ENCODE assay signal across 11 cellular contexts in the genomic region with DNA sequence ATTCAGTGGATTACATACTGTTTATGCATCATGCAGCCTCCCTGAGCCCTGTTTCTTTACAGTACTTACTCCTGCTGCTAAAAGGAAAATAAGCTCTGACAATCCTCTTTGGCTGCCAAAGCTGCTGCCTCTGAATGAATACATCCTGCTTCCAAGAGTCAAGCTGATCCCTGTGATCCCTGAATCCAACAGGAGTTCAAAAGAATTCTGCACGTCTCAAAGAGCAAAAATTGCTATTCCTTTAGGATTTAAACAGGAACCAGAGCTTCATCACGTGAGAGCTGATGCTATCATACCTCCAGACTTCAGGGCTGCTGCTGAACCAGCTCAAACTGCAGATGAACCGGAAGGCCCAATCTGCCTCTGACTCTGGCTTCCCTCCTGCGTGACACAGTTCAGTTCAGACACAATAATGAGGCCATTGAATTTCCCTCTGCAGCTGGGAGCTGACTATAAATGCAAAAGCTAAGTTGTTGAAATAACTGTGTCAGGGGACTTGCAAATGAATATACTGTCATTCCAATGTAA.
DNase-seq lines count a peak whose midpoint lies in the region; ATAC-seq and TF ChIP-seq lines count a peak whose summit lies in the region.
"Had no signal": no experiment of that assay in that cellular context is flagged by ENCODE, and none has a peak within 500 bp of the region (broad histone marks: within the 10 kb centered on the region; RNA-seq: fewer than 3 reads in every experiment).

No MANE protein-coding gene starts in this region.

- no peaks in the 10 kb centered on the region for H3K9me3 ChIP-seq in left lung
- H3K9me3 ChIP-seq: neutrophil had no signal

- no peaks in the 10 kb centered on the region for H3K36me3 ChIP-seq in left lung
- H3K36me3 ChIP-seq: neutrophil had no signal

- intact Hi-C loops in left lung (cut with DNase I), result no loop called here

- no peaks in the 10 kb centered on the region for H3K9me3 Mint-ChIP-seq in mesothelial cell of epicardium

- H3K27me3 ChIP-seq in left lung, result no peaks in the 10 kb centered on the region
- H3K27me3 ChIP-seq: neutrophil had no signal

- H3K27ac ChIP-seq in left lung, result no peak overlapping the region
- H3K27ac ChIP-seq: neutrophil had no signal

- no peak overlapping the region for H3K4me3 Mint-ChIP-seq in mesothelial cell of epicardium

- DNase-seq in DMS153 (lab: John Stamatoyannopoulos, UW) (peak; percentile 71), NCI-H345 (lab: John Stamatoyannopoulos, UW) (peak; percentile 86), ecto neural progenitor cell (ENCODE audit: low spot score) (peak; percentile 60), mesothelial cell of epicardium (ENCODE audit: low spot score in 2 of 2, unreplicated experiment in 2 of 2) (no peak), GM19240 (ENCODE audit: insufficient read length, low spot score) (no peak), left lung (no peak), DMS53 treated with DMSO at 0.1 percent for 48 hours (lab: John Stamatoyannopoulos, UW; ENCODE audit: unreplicated experiment) (no peak)
- DNase-seq: CD4-positive, CD25-positive, alpha-beta regulatory T cell; MM.1S had no signal

- H3K4me1 ChIP-seq in left lung, result no peaks in the 10 kb centered on the region

- no peak for ATAC-seq in HG02970 (IDR thresholded peaks at IDR 0.05; ENCODE audit: low FRiP score, unreplicated experiment)
- ATAC-seq in left lung, result no peak

- no peak for TF ChIP-seq CTCF in mesothelial cell of epicardium (IDR thresholded peaks at IDR 0.05; ENCODE audit: unreplicated experiment)
- TF ChIP-seq CTCF in left lung (IDR thresholded peaks at IDR 0.05), result no peak

- H3K4me3 ChIP-seq in left lung, result no peak overlapping the region

- no peaks in the 10 kb centered on the region for H3K36me3 Mint-ChIP-seq in mesothelial cell of epicardium
- H3K36me3 Mint-ChIP-seq: CD4-positive, CD25-positive, alpha-beta regulatory T cell had no signal

- H3K27ac Mint-ChIP-seq in mesothelial cell of epicardium, result peak overlapping the region; percentile 76
- H3K27ac Mint-ChIP-seq: CD4-positive, CD25-positive, alpha-beta regulatory T cell had no signal

- H3K27me3 Mint-ChIP-seq in mesothelial cell of epicardium (ENCODE audit: low read depth), result no peaks in the 10 kb centered on the region
- H3K27me3 Mint-ChIP-seq: CD4-positive, CD25-positive, alpha-beta regulatory T cell had no signal

- peaks cover 18% of the 10 kb centered on the region for H3K4me1 Mint-ChIP-seq in mesothelial cell of epicardium
- H3K4me1 Mint-ChIP-seq: CD4-positive, CD25-positive, alpha-beta regulatory T cell had no signal

Comparison
In these comparisons a context has a peak if more than half of its experiments do, and no peak if none do; other contexts are left out.
1. DNase-seq: peak in DMS153 (single experiment), NCI-H345 (single experiment) and ecto neural progenitor cell (single experiment); none in mesothelial cell of epicardium (0 of 2), GM19240 (single experiment), left lung (0 of 2) and DMS53 treated with DMSO at 0.1 percent for 48 hours (single experiment).